In genomic region chr2:144660518-144661316, GRCh38 we compare ENCODE assay signal across 9 cellular contexts.
DNase-seq lines count a peak whose midpoint lies in the region; ATAC-seq, FAIRE-seq and TF ChIP-seq lines count a peak whose summit lies in the region.
"Had no signal": no experiment of that assay in that cellular context is flagged by ENCODE, and none has a peak within 500 bp of the region (broad histone marks: within the 10 kb centered on the region; RNA-seq: fewer than 3 reads in every experiment).

No MANE protein-coding gene starts in this region.

- H3K4me1 ChIP-seq in lower lobe of right lung, result no peaks in the 10 kb centered on the region

- no peaks in the 10 kb centered on the region for H3K27me3 ChIP-seq in lower lobe of right lung (ENCODE audit: low read depth)

- H3K4me3 ChIP-seq in lower lobe of right lung, result no peak overlapping the region

- ATAC-seq in Right ventricle myocardium superior (ENCODE audit: poor library complexity), result peak; percentile 76
- ATAC-seq in lower lobe of right lung, result peak; percentile 75 to 86
- ATAC-seq in GM18909 (IDR thresholded peaks at IDR 0.05; ENCODE audit: poor library complexity, unreplicated experiment), result no peak
- ATAC-seq in HG02885 (IDR thresholded peaks at IDR 0.05; ENCODE audit: poor library complexity, unreplicated experiment), result no peak

- no peaks in the 10 kb centered on the region for H3K9me3 ChIP-seq in lower lobe of right lung

- no peaks in the 10 kb centered on the region for H3K36me3 ChIP-seq in lower lobe of right lung

- intact Hi-C loops in Right ventricle myocardium superior (cut with DNase I) (no loop called here), cardiac septum (cut with DNase I) (no loop called here), lower lobe of right lung (cut with DNase I) (no loop called here)

- peak overlapping the region; percentile 73 for H3K27ac ChIP-seq in lower lobe of right lung

- DNase-seq in Right ventricle myocardium superior, result no peak
- DNase-seq in cardiac septum (ENCODE audit: low spot score), result no peak
- peak; percentile 38 for DNase-seq in amniotic epithelial cell (ENCODE audit: low read depth)
- no peak for DNase-seq in lower lobe of right lung
- DNase-seq in GM19239 (ENCODE audit: insufficient read length, low spot score), result no peak
- DNase-seq in stimulated activated CD4-positive, alpha-beta T cell treated with anti-CD3 and anti-CD28 coated beads, Interleukin-2, amount 100 ng/mL, for 48 hours, result no peak
- DNase-seq: activated CD4-positive, alpha-beta memory T cell treated with anti-CD3 and anti-CD28 coated beads for 36 hours had no signal

- no peak for TF ChIP-seq CTCF in lower lobe of right lung (IDR thresholded peaks at IDR 0.05)

- FAIRE-seq in GM19239 (lab: Jason Lieb, UNC), result no peak

Comparison
In these comparisons a context has a peak if more than half of its experiments do, and no peak if none do; other contexts are left out.
1. ATAC-seq: peak in Right ventricle myocardium superior (single experiment) and lower lobe of right lung (2 of 2); none in GM18909 (single experiment) and HG02885 (single experiment).